ENCODE assay signal across 11 cellular contexts in the genomic region with DNA sequence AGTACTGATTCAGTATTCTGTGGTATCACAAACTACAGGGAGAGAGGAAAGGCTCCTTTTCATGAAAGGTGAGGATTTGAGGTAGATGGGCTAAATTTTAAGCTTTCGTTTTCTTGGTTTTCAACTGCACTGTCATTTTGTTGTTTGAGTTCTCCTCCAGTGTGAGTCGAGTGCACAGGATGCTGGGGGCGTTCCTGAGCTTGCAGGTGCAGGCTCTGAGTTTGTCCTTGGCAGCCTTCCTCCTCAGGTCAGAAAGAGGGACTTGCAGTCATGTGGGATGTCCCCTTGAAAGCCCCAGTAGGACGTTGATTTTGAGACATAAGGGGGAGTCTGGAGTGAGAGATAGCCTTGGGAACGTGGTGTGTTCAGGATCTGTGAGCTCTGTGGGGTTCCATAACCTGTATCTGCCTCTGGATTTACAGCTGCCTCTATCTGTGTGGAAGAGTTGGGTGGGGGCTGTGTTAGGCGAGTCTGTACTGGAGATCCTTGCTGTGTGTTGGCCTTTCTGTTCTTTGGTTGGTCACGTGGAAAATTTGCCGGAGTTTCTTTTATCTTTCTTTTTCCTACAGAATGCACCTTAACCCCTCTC. TPM values are rescaled to one million over a fixed set of nuclear protein-coding genes. Genes with fewer than 3 reads are reported as not detected.
DNase-seq lines count a peak whose midpoint lies in the region; ATAC-seq and TF ChIP-seq lines count a peak whose summit lies in the region.
"Had no signal": no experiment of that assay in that cellular context is flagged by ENCODE, and none has a peak within 500 bp of the region (broad histone marks: within the 10 kb centered on the region; RNA-seq: fewer than 3 reads in every experiment).

No MANE protein-coding gene starts in this region.

- DNase-seq in activated CD4-positive, alpha-beta T cell treated with anti-CD3 and anti-CD28 coated beads for 36 hours: peak; percentile 72
- no peak for DNase-seq in activated CD4-positive, alpha-beta T cell treated with anti-CD3 and anti-CD28 coated beads, Interleukin-2, amount 50 U/mL, for 1 hour
- DNase-seq in activated naive CD4-positive, alpha-beta T cell treated with anti-CD3 and anti-CD28 coated beads, Interleukin-2, amount 10 ng/mL, durations not matched to agents 7 days and 5 days: peak; percentile 69
- DNase-seq in stimulated activated CD4-positive, alpha-beta T cell treated with anti-CD3 and anti-CD28 coated beads, Interleukin-2, amount 100 ng/mL, for 4 hours (ENCODE audit: low read depth): peak; percentile 6
- DNase-seq in GM23338 (ENCODE audit: low spot score) (no peak), NCI-H2171 treated with DMSO at 0.1 percent for 48 hours (lab: John Stamatoyannopoulos, UW) (no peak)
- no peak for DNase-seq in stimulated activated naive CD4-positive, alpha-beta T cell treated with Interleukin-2 at 50 U/mL for 16 hours (lab: John Stamatoyannopoulos, UW)
- DNase-seq: activated effector memory CD4-positive, alpha-beta T cell treated with anti-CD3 and anti-CD28 coated beads, Interleukin-2, amount 50 U/mL, for 16 hours; kidney glomerular epithelial cell had no signal

- H3K9me3 Mint-ChIP-seq in activated CD4-positive, alpha-beta T cell treated with anti-CD3 and anti-CD28 coated beads for 36 hours (ENCODE audit: low read depth): no peaks in the 10 kb centered on the region
- no peaks in the 10 kb centered on the region for H3K9me3 Mint-ChIP-seq in activated naive CD4-positive, alpha-beta T cell treated with anti-CD3 and anti-CD28 coated beads, Interleukin-2, amount 10 ng/mL, durations not matched to agents 7 days and 5 days
- no peaks in the 10 kb centered on the region for H3K9me3 Mint-ChIP-seq in GM23338

- POLR2A ChIA-PET in activated CD4-positive, alpha-beta T cell treated with anti-CD3 and anti-CD28 coated beads for 36 hours (lab: Charles Lee): interaction anchor here (0.5 kb wide), 1 partner anchor 694 kb away, joined by 3 read pairs; no protein-coding TSS in a partner anchor

- H3K27ac Mint-ChIP-seq in activated CD4-positive, alpha-beta T cell treated with anti-CD3 and anti-CD28 coated beads for 36 hours: peak overlapping the region; percentile 88
- peak overlapping the region; percentile 89 for H3K27ac Mint-ChIP-seq in activated naive CD4-positive, alpha-beta T cell treated with anti-CD3 and anti-CD28 coated beads, Interleukin-2, amount 10 ng/mL, durations not matched to agents 7 days and 5 days
- H3K27ac Mint-ChIP-seq in GM23338: no peak overlapping the region

- no peaks in the 10 kb centered on the region for H3F3A ChIP-seq in GM23338 (replicated peaks; ENCODE audit: low read depth)

- H3K36me3 ChIP-seq in GM23338 (ENCODE audit: insufficient read depth): no peaks in the 10 kb centered on the region; the same call in 1 of the 2 replicates

- H3K79me2 ChIP-seq in GM23338 (replicated peaks; ENCODE audit: insufficient read depth): no peaks in the 10 kb centered on the region

- H3K4me3 Mint-ChIP-seq in activated CD4-positive, alpha-beta T cell treated with anti-CD3 and anti-CD28 coated beads for 36 hours: peak overlapping the region; percentile 56
- H3K4me3 Mint-ChIP-seq in activated naive CD4-positive, alpha-beta T cell treated with anti-CD3 and anti-CD28 coated beads, Interleukin-2, amount 10 ng/mL, durations not matched to agents 7 days and 5 days: peak overlapping the region; percentile 17
- H3K4me3 Mint-ChIP-seq in GM23338: no peak overlapping the region

- H3K4me1 ChIP-seq in GM23338 (ENCODE audit: insufficient read depth): no peaks in the 10 kb centered on the region; the same call in 1 of the 2 replicates
- H3K4me1 ChIP-seq: HAP-1 had no signal

- peaks cover 22% of the 10 kb centered on the region for H3K36me3 Mint-ChIP-seq in activated CD4-positive, alpha-beta T cell treated with anti-CD3 and anti-CD28 coated beads for 36 hours (ENCODE audit: low read depth)
- peaks cover 19% of the 10 kb centered on the region for H3K36me3 Mint-ChIP-seq in activated naive CD4-positive, alpha-beta T cell treated with anti-CD3 and anti-CD28 coated beads, Interleukin-2, amount 10 ng/mL, durations not matched to agents 7 days and 5 days
- H3K36me3 Mint-ChIP-seq in GM23338 (ENCODE audit: low read depth): peaks cover 10% of the 10 kb centered on the region; the same call in 2 of the 3 replicates

- H3K4me2 ChIP-seq in GM23338: no peak overlapping the region

- H3K4me3 ChIP-seq in GM23338: no peak overlapping the region
- H3K4me3 ChIP-seq: HAP-1 had no signal

- CTCF ChIA-PET in activated CD4-positive, alpha-beta T cell treated with anti-CD3 and anti-CD28 coated beads for 36 hours (lab: Charles Lee): interaction anchor here (0.5 to 1.6 kb wide), 10 partner anchors 12 to 641 kb away, joined by 3 to 9 read pairs (median 3); no protein-coding TSS in a partner anchor
- CTCF ChIA-PET in activated naive CD4-positive, alpha-beta T cell treated with anti-CD3 and anti-CD28 coated beads, Interleukin-2, amount 10 ng/mL, durations not matched to agents 7 days and 5 days (lab: Charles Lee): interaction anchor here (0.7 to 1.8 kb wide), 8 partner anchors 9 to 101 kb away, joined by 3 to 10 read pairs (median 4); no protein-coding TSS in a partner anchor

- H2AFZ ChIP-seq in GM23338: no peak overlapping the region

- ATAC-seq in activated CD4-positive, alpha-beta T cell treated with anti-CD3 and anti-CD28 coated beads for 36 hours: peak; percentile 79
- peak; percentile 44 for ATAC-seq in HG02763 (IDR thresholded peaks at IDR 0.05; ENCODE audit: unreplicated experiment)
- ATAC-seq in GM23338: no peak

- no peaks in the 10 kb centered on the region for H3K9me2 ChIP-seq in GM23338 (ENCODE audit: insufficient read depth)

- TF ChIP-seq CTCF in GM23338 (conservative IDR thresholded peaks at IDR 0.05; ENCODE audit: low read depth in 2 of 2): no peak

- H3K27me3 ChIP-seq in GM23338 (ENCODE audit: insufficient read depth): no peaks in the 10 kb centered on the region

- intact Hi-C loops in activated CD4-positive, alpha-beta T cell treated with anti-CD3 and anti-CD28 coated beads for 36 hours (cut with DNase I, micrococcal nuclease): no loop called here

- H3K27ac ChIP-seq in GM23338 (ENCODE audit: low read depth): no peak overlapping the region

- H3K27me3 Mint-ChIP-seq in activated CD4-positive, alpha-beta T cell treated with anti-CD3 and anti-CD28 coated beads for 36 hours: no peaks in the 10 kb centered on the region
- no peaks in the 10 kb centered on the region for H3K27me3 Mint-ChIP-seq in activated naive CD4-positive, alpha-beta T cell treated with anti-CD3 and anti-CD28 coated beads, Interleukin-2, amount 10 ng/mL, durations not matched to agents 7 days and 5 days
- H3K27me3 Mint-ChIP-seq in GM23338 (ENCODE audit: insufficient read depth, low read depth, poor library complexity): peaks cover 3% of the 10 kb centered on the region

- peaks cover 31% of the 10 kb centered on the region for H3K4me1 Mint-ChIP-seq in activated CD4-positive, alpha-beta T cell treated with anti-CD3 and anti-CD28 coated beads for 36 hours
- peaks cover 38% of the 10 kb centered on the region for H3K4me1 Mint-ChIP-seq in activated naive CD4-positive, alpha-beta T cell treated with anti-CD3 and anti-CD28 coated beads, Interleukin-2, amount 10 ng/mL, durations not matched to agents 7 days and 5 days
- peaks cover 20% of the 10 kb centered on the region for H3K4me1 Mint-ChIP-seq in GM23338

- H4K20me1 ChIP-seq in GM23338 (replicated peaks; ENCODE audit: insufficient read depth): peaks cover 8% of the 10 kb centered on the region; the same call in 1 of the 2 replicates

TF ChIP-seq in GM23338, 12 proteins besides CTCF, POLR2A, EP300 and RAD21:
- no peak for TF ChIP-seq JUNB (IDR thresholded peaks at IDR 0.05; ENCODE audit: unreplicated experiment)
- TF ChIP-seq, protein P1, sequence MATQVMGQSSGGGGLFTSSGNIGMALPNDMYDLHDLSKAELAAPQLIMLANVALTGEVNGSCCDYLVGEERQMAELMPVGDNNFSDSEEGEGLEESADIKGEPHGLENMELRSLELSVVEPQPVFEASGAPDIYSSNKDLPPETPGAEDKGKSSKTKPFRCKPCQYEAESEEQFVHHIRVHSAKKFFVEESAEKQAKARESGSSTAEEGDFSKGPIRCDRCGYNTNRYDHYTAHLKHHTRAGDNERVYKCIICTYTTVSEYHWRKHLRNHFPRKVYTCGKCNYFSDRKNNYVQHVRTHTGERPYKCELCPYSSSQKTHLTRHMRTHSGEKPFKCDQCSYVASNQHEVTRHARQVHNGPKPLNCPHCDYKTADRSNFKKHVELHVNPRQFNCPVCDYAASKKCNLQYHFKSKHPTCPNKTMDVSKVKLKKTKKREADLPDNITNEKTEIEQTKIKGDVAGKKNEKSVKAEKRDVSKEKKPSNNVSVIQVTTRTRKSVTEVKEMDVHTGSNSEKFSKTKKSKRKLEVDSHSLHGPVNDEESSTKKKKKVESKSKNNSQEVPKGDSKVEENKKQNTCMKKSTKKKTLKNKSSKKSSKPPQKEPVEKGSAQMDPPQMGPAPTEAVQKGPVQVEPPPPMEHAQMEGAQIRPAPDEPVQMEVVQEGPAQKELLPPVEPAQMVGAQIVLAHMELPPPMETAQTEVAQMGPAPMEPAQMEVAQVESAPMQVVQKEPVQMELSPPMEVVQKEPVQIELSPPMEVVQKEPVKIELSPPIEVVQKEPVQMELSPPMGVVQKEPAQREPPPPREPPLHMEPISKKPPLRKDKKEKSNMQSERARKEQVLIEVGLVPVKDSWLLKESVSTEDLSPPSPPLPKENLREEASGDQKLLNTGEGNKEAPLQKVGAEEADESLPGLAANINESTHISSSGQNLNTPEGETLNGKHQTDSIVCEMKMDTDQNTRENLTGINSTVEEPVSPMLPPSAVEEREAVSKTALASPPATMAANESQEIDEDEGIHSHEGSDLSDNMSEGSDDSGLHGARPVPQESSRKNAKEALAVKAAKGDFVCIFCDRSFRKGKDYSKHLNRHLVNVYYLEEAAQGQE (IDR thresholded peaks at IDR 0.05; ENCODE audit: unreplicated experiment): no peak
TF ChIP-seq in GM23338: peak in this region for 0.

RNA-seq across cellular contexts. Expression of a gene that starts 33.7 kb away (rescaled TPM):
- total RNA-seq in activated CD4-positive, alpha-beta T cell treated with anti-CD3 and anti-CD28 coated beads for 36 hours: 10 to 100 TPM; 46.4 to 48.3 TPM
- total RNA-seq in GM23338 (2014; rRNA removed; shearing (Covaris generic)): 35.2 and 89.2 TPM in 2 replicates
- polyA plus RNA-seq in GM23338 (2016; fragmentation: Nextera tagmentation; extraction: Ambion mirVana): 8.1 and 9.7 TPM in 2 replicates

RNA-seq across cellular contexts. Expression of a gene that starts 34.0 kb away (rescaled TPM):
- 10 to 100 TPM in 1 of 2 experiments, 1 to 10 TPM in 1; 8.7 to 11.0 TPM for total RNA-seq in activated CD4-positive, alpha-beta T cell treated with anti-CD3 and anti-CD28 coated beads for 36 hours
- 0.31 TPM in 1 of 2 replicates, not detected in the other for total RNA-seq in GM23338 (2014; rRNA removed; shearing (Covaris generic))
- polyA plus RNA-seq in GM23338 (2016; fragmentation: Nextera tagmentation; extraction: Ambion mirVana): 0.08 and 0.37 TPM in 2 replicates

Comparison
In these comparisons a context has a peak if more than half of its experiments do, and no peak if none do; other contexts are left out.
1. DNase-seq: peak in activated CD4-positive, alpha-beta T cell treated with anti-CD3 and anti-CD28 coated beads for 36 hours (single experiment), activated naive CD4-positive, alpha-beta T cell treated with anti-CD3 and anti-CD28 coated beads, Interleukin-2, amount 10 ng/mL, durations not matched to agents 7 days and 5 days (single experiment) and stimulated activated CD4-positive, alpha-beta T cell treated with anti-CD3 and anti-CD28 coated beads, Interleukin-2, amount 100 ng/mL, for 4 hours (single experiment); none in activated CD4-positive, alpha-beta T cell treated with anti-CD3 and anti-CD28 coated beads, Interleukin-2, amount 50 U/mL, for 1 hour (single experiment), GM23338 (single experiment), stimulated activated naive CD4-positive, alpha-beta T cell treated with Interleukin-2 at 50 U/mL for 16 hours (single experiment) and NCI-H2171 treated with DMSO at 0.1 percent for 48 hours (single experiment).